Comparison of ENCODE assay signal across 17 cellular contexts in the genomic region with DNA sequence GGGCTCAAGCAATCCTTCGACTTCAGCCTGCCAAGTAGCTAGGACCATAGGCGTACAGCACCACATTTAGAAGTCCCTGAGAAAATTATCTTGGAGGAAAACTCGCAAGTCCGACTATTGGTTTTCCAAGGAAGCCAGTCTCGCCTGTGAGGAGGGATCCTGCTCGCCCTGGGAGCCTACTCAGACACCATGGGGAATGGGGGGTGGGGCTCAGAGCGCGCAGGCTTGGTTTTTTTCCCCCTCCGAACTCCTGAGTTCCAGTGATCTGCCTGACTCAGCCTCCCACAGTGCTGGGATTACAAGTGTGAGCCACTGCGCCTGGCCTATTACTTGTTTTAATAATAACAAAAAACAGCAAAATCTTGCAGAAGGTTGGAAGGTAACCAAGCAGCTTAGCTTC.
DNase-seq lines count a peak whose midpoint lies in the region; ATAC-seq and TF ChIP-seq lines count a peak whose summit lies in the region.
"Had no signal": no experiment of that assay in that cellular context is flagged by ENCODE, and none has a peak within 500 bp of the region (broad histone marks: within the 10 kb centered on the region; RNA-seq: fewer than 3 reads in every experiment).

No MANE protein-coding gene starts in this region.

- TF ChIP-seq CTCF in CD4-positive, alpha-beta T cell (IDR thresholded peaks at IDR 0.05): no peak
- no peak for TF ChIP-seq CTCF in GM23338 (conservative IDR thresholded peaks at IDR 0.05; ENCODE audit: low read depth in 2 of 2)

- H3K27ac ChIP-seq in CD4-positive, alpha-beta T cell (ENCODE audit: low read depth, low read length): no peak overlapping the region
- H3K27ac ChIP-seq in GM23338 (ENCODE audit: low read depth): no peak overlapping the region
- H3K27ac ChIP-seq: adrenal gland, HL-60, ovary, uterus had no signal

- H4K20me1 ChIP-seq in GM23338 (replicated peaks; ENCODE audit: insufficient read depth): no peaks in the 10 kb centered on the region; the same call in 1 of the 2 replicates

- H3F3A ChIP-seq in GM23338 (replicated peaks; ENCODE audit: low read depth): peaks cover 15% of the 10 kb centered on the region; the same call in 1 of the 2 replicates

- CTCF ChIA-PET in CD4-positive, alpha-beta T cell (lab: Charles Lee): interaction anchor here (3.0 kb wide), 1 partner anchor 14 kb away, joined by 14 read pairs; no protein-coding TSS in a partner anchor

- no peak for DNase-seq in CD4-positive, alpha-beta T cell
- DNase-seq in GM23338 (ENCODE audit: low spot score) (peak; percentile 30), SIG-M5 (lab: John Stamatoyannopoulos, UW) (no peak), GM03348 (ENCODE audit: low spot score) (no peak)
- DNase-seq in activated naive CD8-positive, alpha-beta T cell treated with anti-CD3 and anti-CD28 coated beads, Interleukin-2, amount 50 U/mL, for 24 hours: no peak
- no peak for DNase-seq in naive thymus-derived CD8-positive, alpha-beta T cell
- DNase-seq: adrenal gland; C1 segment of cervical spinal cord; central memory CD4-positive, alpha-beta T cell; HFFc6; NCI-H1694 treated with DMSO at 0.1 percent for 48 hours; NCI-H510A; stimulated activated naive CD4-positive, alpha-beta T cell; uterus had no signal

- H3K4me2 ChIP-seq in GM23338: peak overlapping the region; percentile 70

- H3K36me3 ChIP-seq in GM23338 (ENCODE audit: insufficient read depth): no peaks in the 10 kb centered on the region
- H3K36me3 ChIP-seq: adrenal gland, ovary, uterus had no signal

- no peaks in the 10 kb centered on the region for H3K27me3 Mint-ChIP-seq in CD4-positive, alpha-beta T cell
- peaks cover 44% of the 10 kb centered on the region for H3K27me3 Mint-ChIP-seq in GM23338 (ENCODE audit: insufficient read depth, low read depth, poor library complexity)
- no peaks in the 10 kb centered on the region for H3K27me3 Mint-ChIP-seq in activated naive CD8-positive, alpha-beta T cell treated with anti-CD3 and anti-CD28 coated beads, Interleukin-2, amount 50 U/mL, for 24 hours
- H3K27me3 Mint-ChIP-seq in naive thymus-derived CD8-positive, alpha-beta T cell: peaks cover 0 to 4% (median 0%) of the 10 kb centered on the region in 5 donors

- no peaks in the 10 kb centered on the region for H3K79me2 ChIP-seq in GM23338 (replicated peaks; ENCODE audit: insufficient read depth)

- intact Hi-C loops in CD4-positive, alpha-beta T cell (cut with DNase I, micrococcal nuclease): loop anchor here in 1 of 2 experiments (5.0 to 10.0 kb wide), 3 partner anchors 46 to 689 kb away; a partner anchor contains a TSS

- POLR2A ChIA-PET in CD4-positive, alpha-beta T cell (lab: Charles Lee): interaction anchor here (1.2 kb wide), 1 partner anchor 107 kb away, joined by 4 read pairs; a partner anchor contains a TSS
- POLR2A ChIA-PET in naive thymus-derived CD8-positive, alpha-beta T cell (lab: Charles Lee): interaction anchor here (0.7 kb wide), 1 partner anchor 1222 kb away, joined by 9 read pairs; no protein-coding TSS in a partner anchor

- no peaks in the 10 kb centered on the region for H3K9me3 Mint-ChIP-seq in CD4-positive, alpha-beta T cell
- H3K9me3 Mint-ChIP-seq in GM23338: no peaks in the 10 kb centered on the region; the same call in 2 of the 3 replicates
- no peaks in the 10 kb centered on the region for H3K9me3 Mint-ChIP-seq in activated naive CD8-positive, alpha-beta T cell treated with anti-CD3 and anti-CD28 coated beads, Interleukin-2, amount 50 U/mL, for 24 hours
- H3K9me3 Mint-ChIP-seq in naive thymus-derived CD8-positive, alpha-beta T cell: no peaks in the 10 kb centered on the region
- H3K9me3 Mint-ChIP-seq: HFFc6 had no signal

- H3K9me2 ChIP-seq in GM23338 (ENCODE audit: insufficient read depth): no peaks in the 10 kb centered on the region

- peaks cover 14% of the 10 kb centered on the region for H3K36me3 Mint-ChIP-seq in CD4-positive, alpha-beta T cell (ENCODE audit: low read depth)
- 0 out of 3 replicates have a peak, but pooled peaks cover 2% of the 10 kb centered on the region for H3K36me3 Mint-ChIP-seq in GM23338 (ENCODE audit: low read depth)
- no peaks in the 10 kb centered on the region for H3K36me3 Mint-ChIP-seq in activated naive CD8-positive, alpha-beta T cell treated with anti-CD3 and anti-CD28 coated beads, Interleukin-2, amount 50 U/mL, for 24 hours (ENCODE audit: low read depth)
- H3K36me3 Mint-ChIP-seq in naive thymus-derived CD8-positive, alpha-beta T cell: no peaks in the 10 kb centered on the region

- peak overlapping the region; percentile 88 for H3K4me3 Mint-ChIP-seq in CD4-positive, alpha-beta T cell
- peak overlapping the region; percentile 54 for H3K4me3 Mint-ChIP-seq in GM23338
- peak overlapping the region; percentile 76 for H3K4me3 Mint-ChIP-seq in activated naive CD8-positive, alpha-beta T cell treated with anti-CD3 and anti-CD28 coated beads, Interleukin-2, amount 50 U/mL, for 24 hours
- peak overlapping the region in 9 of 10 donors; percentile 48 to 95 (median 83) for H3K4me3 Mint-ChIP-seq in naive thymus-derived CD8-positive, alpha-beta T cell
- H3K4me3 Mint-ChIP-seq: HFFc6 had no signal

- H3K4me3 ChIP-seq in GM23338: peak overlapping the region; percentile 31
- H3K4me3 ChIP-seq: adrenal gland, ovary, uterus had no signal

- peak overlapping the region; percentile 86 for H3K27ac Mint-ChIP-seq in CD4-positive, alpha-beta T cell
- H3K27ac Mint-ChIP-seq in GM23338: no peak overlapping the region
- no peak overlapping the region for H3K27ac Mint-ChIP-seq in activated naive CD8-positive, alpha-beta T cell treated with anti-CD3 and anti-CD28 coated beads, Interleukin-2, amount 50 U/mL, for 24 hours
- H3K27ac Mint-ChIP-seq in naive thymus-derived CD8-positive, alpha-beta T cell: peak overlapping the region in 4 of 10 donors; percentile 19 to 85 (median 54)
- H3K27ac Mint-ChIP-seq: HFFc6 had no signal

- no peaks in the 10 kb centered on the region for H3K27me3 ChIP-seq in CD4-positive, alpha-beta T cell (ENCODE audit: control insufficient read depth, insufficient read depth, low read length)
- H3K27me3 ChIP-seq in GM23338 (ENCODE audit: insufficient read depth): peaks cover 93% of the 10 kb centered on the region
- H3K27me3 ChIP-seq: ovary had no signal

- H2AFZ ChIP-seq in GM23338: no peak overlapping the region

- H3K4me1 ChIP-seq in GM23338 (ENCODE audit: insufficient read depth): peaks cover 15% of the 10 kb centered on the region
- H3K4me1 ChIP-seq: uterus had no signal

- peaks cover 50% of the 10 kb centered on the region for H3K4me1 Mint-ChIP-seq in CD4-positive, alpha-beta T cell (ENCODE audit: low read depth)
- peaks cover 43% of the 10 kb centered on the region for H3K4me1 Mint-ChIP-seq in GM23338
- peaks cover 44% of the 10 kb centered on the region for H3K4me1 Mint-ChIP-seq in activated naive CD8-positive, alpha-beta T cell treated with anti-CD3 and anti-CD28 coated beads, Interleukin-2, amount 50 U/mL, for 24 hours
- peaks cover 18 to 39% (median 28%) of the 10 kb centered on the region in 4 donors for H3K4me1 Mint-ChIP-seq in naive thymus-derived CD8-positive, alpha-beta T cell

- H3K9me3 ChIP-seq in CD4-positive, alpha-beta T cell (ENCODE audit: control insufficient read depth, low read length): no peaks in the 10 kb centered on the region
- H3K9me3 ChIP-seq: adrenal gland, ovary, uterus had no signal

- no peak for ATAC-seq in CD4-positive, alpha-beta T cell (ENCODE audit: poor library complexity)
- peak; percentile 11 for ATAC-seq in GM23338
- ATAC-seq in activated naive CD8-positive, alpha-beta T cell treated with anti-CD3 and anti-CD28 coated beads, Interleukin-2, amount 50 U/mL, for 24 hours: no peak
- no peak for ATAC-seq in naive thymus-derived CD8-positive, alpha-beta T cell
- no peak for ATAC-seq in HG03025 (IDR thresholded peaks at IDR 0.05; ENCODE audit: low FRiP score, unreplicated experiment)

TF ChIP-seq in GM23338, 12 proteins besides CTCF, POLR2A, EP300 and RAD21:
- TF ChIP-seq STAT1 (IDR thresholded peaks at IDR 0.05; ENCODE audit: unreplicated experiment): no peak
- TF ChIP-seq NANOG (IDR thresholded peaks at IDR 0.05; ENCODE audit: borderline replicate concordance): no peak
